8 cellular contexts compared by ENCODE assay signal in genomic region chr17:64448665-64449512, GRCh38.
A peak's percentile ranks its signal among the peaks of the same experiment; 100 is the strongest.
DNase-seq lines count a peak whose midpoint lies in the region; ATAC-seq and TF ChIP-seq lines count a peak whose summit lies in the region.

Gene MILR1, plus strand, starts transcription at chr17:64449115. Its CDS starts 54 bp downstream, at chr17:64449169.

- H3K27ac ChIP-seq in rectal smooth muscle tissue (ENCODE audit: low read depth, low read length): peak within 1 kb of the TSS; percentile 45

- peak; percentile 67 for ATAC-seq in GM21423 (IDR thresholded peaks at IDR 0.05; ENCODE audit: unreplicated experiment)
- no peak for ATAC-seq in HG02973 (IDR thresholded peaks at IDR 0.05; ENCODE audit: unreplicated experiment)
- no peak for ATAC-seq in GM21528 (IDR thresholded peaks at IDR 0.05; ENCODE audit: low FRiP score, unreplicated experiment)

- H3K4me1 ChIP-seq in rectal smooth muscle tissue (ENCODE audit: control insufficient read depth, insufficient read depth, low read length): no peaks in the 10 kb centered on the region

- DNase-seq in AG04449 (ENCODE audit: low read depth, low spot score): peak; percentile 12
- DNase-seq in SIG-M5 treated with dmso at 0.1 percent for 504 hours (lab: John Stamatoyannopoulos, UW; ENCODE audit: unreplicated experiment): peak; percentile 100
- DNase-seq in fibroblast of mammary gland (ENCODE audit: low read depth): peak; percentile 95
- DNase-seq in DMS153 (lab: John Stamatoyannopoulos, UW): no peak

- no peak within 1 kb of the TSS for H3K4me3 ChIP-seq in AG04449 (ENCODE audit: low read depth, low read length)
- H3K4me3 ChIP-seq in fibroblast of mammary gland (ENCODE audit: control insufficient read depth, low read depth, low read length): peak within 1 kb of the TSS; percentile 34
- H3K4me3 ChIP-seq in rectal smooth muscle tissue (ENCODE audit: low read length): no peak within 1 kb of the TSS

- H3K9ac ChIP-seq in rectal smooth muscle tissue (ENCODE audit: low read length): no peak within 1 kb of the TSS

- POLR2A ChIA-PET in AG04449 (lab: Yijun Ruan, JAX): no interaction called here

- H3K27me3 ChIP-seq in rectal smooth muscle tissue (ENCODE audit: control insufficient read depth, insufficient read depth, low read length): no peaks in the 10 kb centered on the region

- CTCF ChIA-PET in AG04449 (lab: Yijun Ruan, JAX): interaction anchor here (1.2 to 2.5 kb wide), 3 partner anchors 16 to 43 kb away, joined by 3 to 10 read pairs (median 5); no protein-coding TSS in a partner anchor

- no peaks in the 10 kb centered on the region for H3K36me3 ChIP-seq in rectal smooth muscle tissue (ENCODE audit: control insufficient read depth, insufficient read depth, low read length)

- TF ChIP-seq CTCF in AG04449 (IDR thresholded peaks at IDR 0.05; ENCODE audit: insufficient read depth, low read length, missing control alignments) (no peak), fibroblast of mammary gland (conservative IDR thresholded peaks at IDR 0.05; ENCODE audit: control insufficient read depth, insufficient read depth, low read depth, low read length) (no peak)
